1 cellular context compared by ENCODE assay signal in the genomic region with DNA sequence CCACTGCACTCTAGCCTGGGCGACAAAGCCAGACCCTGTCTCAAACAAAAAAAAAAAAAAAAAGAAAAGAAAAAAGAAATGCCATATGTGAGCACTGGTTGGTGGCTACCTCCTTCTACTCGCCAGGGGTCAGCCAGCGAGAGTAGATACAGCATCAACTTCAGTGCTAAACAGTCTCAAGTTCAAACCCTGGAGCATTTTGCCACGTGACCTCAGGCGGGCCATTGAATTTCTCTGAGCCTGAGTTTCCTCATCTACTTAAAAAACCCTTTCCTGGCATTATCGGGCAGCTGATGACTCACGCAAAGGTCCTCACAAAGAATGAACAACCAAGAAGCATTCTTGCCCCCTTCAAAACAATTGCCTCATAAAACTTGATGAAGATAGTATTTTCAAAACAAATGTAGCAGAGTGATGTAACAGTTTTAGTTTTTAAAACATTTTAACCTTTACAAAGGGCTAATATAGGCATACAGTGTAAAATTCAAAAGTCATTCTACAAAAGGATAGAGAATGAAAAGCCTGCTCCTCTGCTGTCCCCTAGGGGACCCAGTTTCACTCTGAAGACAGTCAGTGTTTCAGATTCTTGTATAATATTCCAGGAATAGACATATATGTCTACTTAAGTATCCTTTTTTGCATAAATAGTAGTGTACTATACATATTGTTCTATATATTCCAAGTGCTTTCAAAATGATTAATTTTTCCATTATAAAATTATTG.
TF ChIP-seq lines count a peak whose summit lies in the region.

No MANE protein-coding gene starts in this region.

TF ChIP-seq in HepG2, 621 proteins besides CTCF, POLR2A, EP300 and RAD21:
- no peak for TF ChIP-seq ZNF558 (CRISPR knock-in tag; IDR thresholded peaks at IDR 0.05; ENCODE audit: borderline replicate concordance)
- peak; percentile 66; the same call in 1 of the 2 replicates for TF ChIP-seq RAD51 (IDR thresholded peaks at IDR 0.05; ENCODE audit: borderline replicate concordance)
- no peak for TF ChIP-seq ZNF83 (CRISPR knock-in tag; IDR thresholded peaks at IDR 0.05; ENCODE audit: borderline replicate concordance)
- TF ChIP-seq, protein P1, sequence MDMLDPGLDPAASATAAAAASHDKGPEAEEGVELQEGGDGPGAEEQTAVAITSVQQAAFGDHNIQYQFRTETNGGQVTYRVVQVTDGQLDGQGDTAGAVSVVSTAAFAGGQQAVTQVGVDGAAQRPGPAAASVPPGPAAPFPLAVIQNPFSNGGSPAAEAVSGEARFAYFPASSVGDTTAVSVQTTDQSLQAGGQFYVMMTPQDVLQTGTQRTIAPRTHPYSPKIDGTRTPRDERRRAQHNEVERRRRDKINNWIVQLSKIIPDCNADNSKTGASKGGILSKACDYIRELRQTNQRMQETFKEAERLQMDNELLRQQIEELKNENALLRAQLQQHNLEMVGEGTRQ (IDR thresholded peaks at IDR 0.05; ENCODE audit: low read depth, low read length): peak; percentile 79
- TF ChIP-seq, protein P1 (CRISPR knock-in tag; IDR thresholded peaks at IDR 0.05; ENCODE audit: borderline replicate concordance): peak; percentile 57; the same call in 1 of the 2 replicates
- no peak for TF ChIP-seq PAWR (CRISPR knock-in tag; IDR thresholded peaks at IDR 0.05; ENCODE audit: borderline replicate concordance)
- TF ChIP-seq TAF1 (CRISPR knock-in tag; IDR thresholded peaks at IDR 0.05): no peak
- TF ChIP-seq FOSL2 (CRISPR knock-in tag; IDR thresholded peaks at IDR 0.05): peak; percentile 80
- TF ChIP-seq, protein P2, sequence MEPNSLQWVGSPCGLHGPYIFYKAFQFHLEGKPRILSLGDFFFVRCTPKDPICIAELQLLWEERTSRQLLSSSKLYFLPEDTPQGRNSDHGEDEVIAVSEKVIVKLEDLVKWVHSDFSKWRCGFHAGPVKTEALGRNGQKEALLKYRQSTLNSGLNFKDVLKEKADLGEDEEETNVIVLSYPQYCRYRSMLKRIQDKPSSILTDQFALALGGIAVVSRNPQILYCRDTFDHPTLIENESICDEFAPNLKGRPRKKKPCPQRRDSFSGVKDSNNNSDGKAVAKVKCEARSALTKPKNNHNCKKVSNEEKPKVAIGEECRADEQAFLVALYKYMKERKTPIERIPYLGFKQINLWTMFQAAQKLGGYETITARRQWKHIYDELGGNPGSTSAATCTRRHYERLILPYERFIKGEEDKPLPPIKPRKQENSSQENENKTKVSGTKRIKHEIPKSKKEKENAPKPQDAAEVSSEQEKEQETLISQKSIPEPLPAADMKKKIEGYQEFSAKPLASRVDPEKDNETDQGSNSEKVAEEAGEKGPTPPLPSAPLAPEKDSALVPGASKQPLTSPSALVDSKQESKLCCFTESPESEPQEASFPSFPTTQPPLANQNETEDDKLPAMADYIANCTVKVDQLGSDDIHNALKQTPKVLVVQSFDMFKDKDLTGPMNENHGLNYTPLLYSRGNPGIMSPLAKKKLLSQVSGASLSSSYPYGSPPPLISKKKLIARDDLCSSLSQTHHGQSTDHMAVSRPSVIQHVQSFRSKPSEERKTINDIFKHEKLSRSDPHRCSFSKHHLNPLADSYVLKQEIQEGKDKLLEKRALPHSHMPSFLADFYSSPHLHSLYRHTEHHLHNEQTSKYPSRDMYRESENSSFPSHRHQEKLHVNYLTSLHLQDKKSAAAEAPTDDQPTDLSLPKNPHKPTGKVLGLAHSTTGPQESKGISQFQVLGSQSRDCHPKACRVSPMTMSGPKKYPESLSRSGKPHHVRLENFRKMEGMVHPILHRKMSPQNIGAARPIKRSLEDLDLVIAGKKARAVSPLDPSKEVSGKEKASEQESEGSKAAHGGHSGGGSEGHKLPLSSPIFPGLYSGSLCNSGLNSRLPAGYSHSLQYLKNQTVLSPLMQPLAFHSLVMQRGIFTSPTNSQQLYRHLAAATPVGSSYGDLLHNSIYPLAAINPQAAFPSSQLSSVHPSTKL (CRISPR knock-in tag; IDR thresholded peaks at IDR 0.05): 0 out of 2 replicates have a peak, but pooled peaks have one; percentile 11
- peak; percentile 55; the same call in 1 of the 2 replicates for TF ChIP-seq BHLHE40 (IDR thresholded peaks at IDR 0.05; ENCODE audit: low read length)
- TF ChIP-seq SAP130 (CRISPR knock-in tag; IDR thresholded peaks at IDR 0.05; ENCODE audit: low read depth): 0 out of 2 replicates have a peak, but pooled peaks have one; percentile 14
